Comparison of ENCODE assay signal across 10 cellular contexts in genomic region chr18:78986018-78986481, GRCh38. TPM values are rescaled to one million over a fixed set of nuclear protein-coding genes. Genes with fewer than 3 reads are reported as not detected.
DNase-seq lines count a peak whose midpoint lies in the region; ATAC-seq and TF ChIP-seq lines count a peak whose summit lies in the region.
"Had no signal": no experiment of that assay in that cellular context is flagged by ENCODE, and none has a peak within 500 bp of the region (broad histone marks: within the 10 kb centered on the region; RNA-seq: fewer than 3 reads in every experiment).

No MANE protein-coding gene starts in this region.

- H3K27me3 ChIP-seq in esophagus squamous epithelium = peaks cover 0 to 90% (median 31%) of the 10 kb centered on the region in 4 donors

- TF ChIP-seq CTCF in esophagus squamous epithelium (IDR thresholded peaks at IDR 0.05) = peak in 4 of 6 experiments; percentile 11 to 55 (median 24)

- no peaks in the 10 kb centered on the region for H3K9me3 ChIP-seq in esophagus squamous epithelium

- no peaks in the 10 kb centered on the region for H3K36me3 ChIP-seq in esophagus squamous epithelium
- H3K36me3 ChIP-seq: BLaER1 had no signal

- WGBS in esophagus squamous epithelium, 2 donors = 7 to 13% methylated on average over 20 of the region's 20 CpGs

- intact Hi-C loops in esophagus squamous epithelium (cut with DNase I) = no loop called here

- peaks cover under 1 to 18% (median 1%) of the 10 kb centered on the region in 3 donors for H3K4me1 ChIP-seq in esophagus squamous epithelium
- H3K4me1 ChIP-seq: BLaER1 had no signal

- no peak overlapping the region for H3K27ac ChIP-seq in esophagus squamous epithelium
- H3K27ac ChIP-seq: BLaER1 had no signal

- ATAC-seq in GM19328 (IDR thresholded peaks at IDR 0.05; ENCODE audit: unreplicated experiment) (no peak), HG03045 (IDR thresholded peaks at IDR 0.05; ENCODE audit: unreplicated experiment) (no peak)

- TF ChIP-seq POLR2A in esophagus squamous epithelium (IDR thresholded peaks at IDR 0.05) = no peak

- DNase-seq in NCI-H524 (lab: John Stamatoyannopoulos, UW) = peak; percentile 33 to 61
- DNase-seq in NCI-H524 treated with DMSO at 0.1 percent for 48 hours (lab: John Stamatoyannopoulos, UW) = no peak
- peak; percentile 94 for DNase-seq in NCI-H69 (lab: John Stamatoyannopoulos, UW)
- DNase-seq in esophagus squamous epithelium (lab: John Stamatoyannopoulos, UW) = no peak
- DNase-seq in retina = peak; percentile 86
- no peak for DNase-seq in AG08395 (ENCODE audit: low spot score)

- no peak overlapping the region for H3K4me3 ChIP-seq in esophagus squamous epithelium
- H3K4me3 ChIP-seq: BLaER1 had no signal

RNA-seq across cellular contexts. Expression of gene SALL3, which starts 6.4 kb away (rescaled TPM):
- total RNA-seq in esophagus squamous epithelium = not detected
- total RNA-seq: T-helper 2 cell treated with Interferon-gamma antibody and Interleukin-4, amounts not matched to agents 100 ng/mL and 5 ng/mL, for 36 hours had no signal

Comparison
In these comparisons a context has a peak if more than half of its experiments do, and no peak if none do; other contexts are left out.
1. DNase-seq: peak in NCI-H524 (2 of 2), NCI-H69 (single experiment) and retina (single experiment); none in NCI-H524 treated with DMSO at 0.1 percent for 48 hours (single experiment), esophagus squamous epithelium (single experiment) and AG08395 (single experiment).